In the genomic region with DNA sequence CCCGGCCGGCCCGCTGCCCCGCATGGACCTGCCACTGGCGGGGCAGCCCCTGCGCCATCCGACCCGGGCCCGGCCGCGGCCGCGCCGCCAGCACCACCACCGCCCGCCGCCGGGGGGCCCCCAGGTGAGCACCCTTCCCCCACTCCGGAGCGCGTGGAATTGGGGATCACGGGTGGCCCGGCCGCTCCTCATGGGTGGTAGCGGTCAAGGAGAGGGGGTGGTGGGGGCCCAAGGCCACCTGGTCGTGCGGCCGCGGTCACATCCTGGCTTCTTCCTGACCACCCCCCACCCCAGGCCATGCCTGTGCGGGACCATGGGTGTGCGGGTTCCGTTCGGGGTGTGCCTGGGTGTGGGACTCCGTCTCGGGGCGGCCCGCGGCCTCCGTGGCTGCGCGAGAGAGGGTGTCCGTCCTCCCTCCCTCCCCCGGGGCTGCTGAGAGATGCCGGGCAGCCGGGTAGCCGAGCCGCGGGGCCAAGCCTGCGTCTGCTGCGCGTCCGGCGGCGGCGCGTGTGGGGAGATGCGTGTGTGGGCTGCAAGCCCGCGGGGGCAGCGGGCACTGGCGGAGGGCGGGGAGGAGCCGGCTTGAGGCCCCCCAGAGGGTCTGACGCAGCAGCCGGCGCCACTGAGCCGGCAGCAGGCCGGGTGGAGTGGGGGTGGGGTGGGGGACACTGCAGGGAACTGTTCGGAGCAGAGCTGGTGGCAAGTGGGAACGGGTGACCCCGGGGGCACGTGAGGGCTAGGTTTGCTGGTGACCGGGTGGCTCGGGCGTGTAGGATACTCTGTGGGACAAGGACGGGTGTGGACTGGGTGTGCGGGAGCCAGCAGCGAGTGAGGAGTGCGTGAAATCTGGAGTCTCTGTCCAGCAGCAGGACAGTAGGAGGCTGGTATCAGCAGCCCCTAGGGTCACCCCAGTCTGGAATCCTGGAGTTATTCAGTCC, we compare ENCODE assay signal across 9 cellular contexts. TPM values are rescaled to one million over a fixed set of nuclear protein-coding genes. Genes with fewer than 3 reads are reported as not detected.
DNase-seq lines count a peak whose midpoint lies in the region; ATAC-seq and TF ChIP-seq lines count a peak whose summit lies in the region.
"Had no signal": no experiment of that assay in that cellular context is flagged by ENCODE, and none has a peak within 500 bp of the region (broad histone marks: within the 10 kb centered on the region; RNA-seq: fewer than 3 reads in every experiment).

No MANE protein-coding gene starts in this region.

- intact Hi-C loops in mucosa of descending colon (cut with DNase I, micrococcal nuclease) = no loop called here

- ATAC-seq in mucosa of descending colon = peak; percentile 6
- ATAC-seq in GM19463 (IDR thresholded peaks at IDR 0.05; ENCODE audit: unreplicated experiment) = no peak
- no peak for ATAC-seq in HG02970 (IDR thresholded peaks at IDR 0.05; ENCODE audit: low FRiP score, unreplicated experiment)
- ATAC-seq in HG02798 (IDR thresholded peaks at IDR 0.05; ENCODE audit: poor library complexity, unreplicated experiment) = no peak

- no peaks in the 10 kb centered on the region for H3K9me3 ChIP-seq in HUES6 (ENCODE audit: control insufficient read depth, insufficient read depth, low read depth, low read length)
- H3K9me3 ChIP-seq in mucosa of descending colon = no peaks in the 10 kb centered on the region

- H3K4me3 ChIP-seq in HUES6 (ENCODE audit: low read depth, low read length) (peak overlapping the region; percentile 86), choroid plexus epithelial cell (ENCODE audit: low read depth, low read length) (peak overlapping the region; percentile 49), mucosa of descending colon (no peak overlapping the region)

- peaks cover 41% of the 10 kb centered on the region for H3K27me3 ChIP-seq in HUES6 (ENCODE audit: control insufficient read depth, insufficient read depth, low read length)

- H3K4me1 ChIP-seq in HUES6 (ENCODE audit: control insufficient read depth, insufficient read depth, low read length) (peaks cover 3% of the 10 kb centered on the region), mucosa of descending colon (ENCODE audit: low read depth) (peaks cover 6% of the 10 kb centered on the region)

- peak overlapping the region; percentile 51 for H3K9ac ChIP-seq in HUES6 (ENCODE audit: low read length)

- H3K27ac ChIP-seq in HUES6 (ENCODE audit: low read depth, low read length) = no peak overlapping the region

- TF ChIP-seq CTCF in choroid plexus epithelial cell (conservative IDR thresholded peaks at IDR 0.05; ENCODE audit: low read depth, low read length) = peak; percentile 21
- no peak for TF ChIP-seq CTCF in mucosa of descending colon (IDR thresholded peaks at IDR 0.05)

- peaks cover 29% of the 10 kb centered on the region for H3K36me3 ChIP-seq in HUES6 (ENCODE audit: control insufficient read depth, insufficient read depth, low read length)
- no peaks in the 10 kb centered on the region for H3K36me3 ChIP-seq in mucosa of descending colon (ENCODE audit: low read depth)

- peak; percentile 65 for DNase-seq in AG08396 (ENCODE audit: low spot score)
- no peak for DNase-seq in choroid plexus epithelial cell (ENCODE audit: low read depth)
- DNase-seq in mucosa of descending colon = no peak
- no peak for DNase-seq in stimulated activated CD4-positive, alpha-beta T cell treated with anti-CD3 and anti-CD28 coated beads, Interleukin-2, amount 100 ng/mL, for 48 hours
- DNase-seq: naive B cell had no signal

RNA-seq across cellular contexts. Expression of gene ACD, which starts 6.7 kb away (rescaled TPM):
- total RNA-seq in mucosa of descending colon = 10 to 100 TPM in 2 of 3 donors, 1 to 10 TPM in 1; 8.9 to 17.1 (median 11.5) TPM

RNA-seq across cellular contexts. Expression of gene PARD6A, which starts 7.4 kb away (rescaled TPM):
- total RNA-seq in mucosa of descending colon = 1 to 10 TPM; 2.3 to 9.1 (median 3.7) TPM

RNA-seq across cellular contexts. Expression of gene CARMIL2, which starts 8.5 kb away (rescaled TPM):
- 1 to 10 TPM; 1.8 to 4.9 (median 4.2) TPM for total RNA-seq in mucosa of descending colon

RNA-seq across cellular contexts. Expression of gene ENKD1, which starts 13.2 kb away (rescaled TPM):
- 10 to 100 TPM in 1 of 3 donors, 1 to 10 TPM in 2; 8.5 to 23.3 (median 9.0) TPM for total RNA-seq in mucosa of descending colon

RNA-seq across cellular contexts. Expression of gene C16orf86, which starts 13.2 kb away (rescaled TPM):
- total RNA-seq in mucosa of descending colon = 1 to 10 TPM in 2 of 3 donors, under 1 TPM in 1; 0.67 to 6.8 (median 1.2) TPM
